28 cellular contexts compared by ENCODE assay signal in the genomic region with DNA sequence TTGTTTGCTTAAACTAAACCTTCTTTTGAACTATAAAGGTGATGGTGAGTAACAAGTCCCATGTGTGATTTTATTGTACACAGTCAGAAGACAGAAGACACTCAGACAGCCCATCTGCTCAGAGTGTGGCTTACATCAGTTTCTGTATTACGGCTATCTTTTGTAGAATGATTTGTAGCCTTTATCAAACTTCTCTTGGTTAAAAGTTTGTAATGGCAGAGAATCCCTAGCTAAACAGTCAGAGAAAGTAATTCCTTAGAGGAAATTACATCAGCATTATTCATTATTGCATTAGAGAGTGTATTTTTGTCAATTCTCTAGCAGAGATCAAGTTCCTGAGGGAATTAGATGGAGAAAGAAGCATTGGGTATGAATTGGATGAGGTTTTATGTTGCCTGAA.
"Had no signal": no experiment of that assay in that cellular context is flagged by ENCODE, and none has a peak within 500 bp of the region (broad histone marks: within the 10 kb centered on the region; RNA-seq: fewer than 3 reads in every experiment).

No MANE protein-coding gene starts in this region.

- H3K27me3 Mint-ChIP-seq: activated CD4-positive, alpha-beta T cell treated with anti-CD3 and anti-CD28 coated beads, Interleukin-2, amount 10 ng/mL, durations not matched to agents 24 days and 14 days; activated naive CD8-positive, alpha-beta T cell treated with anti-CD3 and anti-CD28 coated beads for 36 hours had no signal

- H3K36me3 ChIP-seq: breast epithelium, Peyer's patch, SJSA1 had no signal

- H3K27ac ChIP-seq: body of pancreas, breast epithelium, KMS-11, Peyer's patch, SJSA1 had no signal

- H3K4me1 Mint-ChIP-seq: activated CD4-positive, alpha-beta T cell treated with anti-CD3 and anti-CD28 coated beads, Interleukin-2, amount 10 ng/mL, durations not matched to agents 24 days and 14 days; activated naive CD8-positive, alpha-beta T cell treated with anti-CD3 and anti-CD28 coated beads for 36 hours; activated T-helper 17 cell treated with anti-CD3 and anti-CD28 coated beads, Interleukin-2, amount 50 U/mL, for 72 hours had no signal

- H3K27me3 ChIP-seq: body of pancreas, breast epithelium, Peyer's patch, SJSA1 had no signal

- H3K4me3 ChIP-seq: body of pancreas, breast epithelium, Peyer's patch, SJSA1 had no signal

- H3K4me3 Mint-ChIP-seq: activated CD4-positive, alpha-beta T cell treated with anti-CD3 and anti-CD28 coated beads, Interleukin-2, amount 10 ng/mL, durations not matched to agents 24 days and 14 days; activated CD8-positive, alpha-beta T cell treated with anti-CD3 and anti-CD28 coated beads for 36 hours; activated naive CD8-positive, alpha-beta T cell treated with anti-CD3 and anti-CD28 coated beads for 36 hours; activated T-cell treated with anti-CD3 and anti-CD28 coated beads, Interleukin-2, amount 50 U/mL, for 72 hours; activated T-helper 17 cell treated with anti-CD3 and anti-CD28 coated beads, Interleukin-2, amount 50 U/mL, for 72 hours had no signal

- H3K9ac ChIP-seq: KMS-11 had no signal

- H3K36me3 Mint-ChIP-seq: activated naive CD8-positive, alpha-beta T cell treated with anti-CD3 and anti-CD28 coated beads for 36 hours had no signal

- H3K4me1 ChIP-seq: breast epithelium, Peyer's patch, SJSA1 had no signal

- H3K4me2 ChIP-seq: KMS-11 had no signal

- H3K27ac Mint-ChIP-seq: activated CD4-positive, alpha-beta T cell treated with anti-CD3 and anti-CD28 coated beads, Interleukin-2, amount 10 ng/mL, durations not matched to agents 24 days and 14 days; activated CD8-positive, alpha-beta T cell treated with anti-CD3 and anti-CD28 coated beads for 36 hours; activated naive CD8-positive, alpha-beta T cell treated with anti-CD3 and anti-CD28 coated beads for 36 hours; activated T-cell treated with anti-CD3 and anti-CD28 coated beads, Interleukin-2, amount 50 U/mL, for 72 hours; activated T-helper 17 cell treated with anti-CD3 and anti-CD28 coated beads, Interleukin-2, amount 50 U/mL, for 72 hours had no signal

- H3K9me3 Mint-ChIP-seq: activated CD4-positive, alpha-beta T cell treated with anti-CD3 and anti-CD28 coated beads, Interleukin-2, amount 10 ng/mL, durations not matched to agents 24 days and 14 days; activated CD8-positive, alpha-beta T cell treated with anti-CD3 and anti-CD28 coated beads for 36 hours; activated T-cell treated with anti-CD3 and anti-CD28 coated beads, Interleukin-2, amount 50 U/mL, for 72 hours; activated T-helper 17 cell treated with anti-CD3 and anti-CD28 coated beads, Interleukin-2, amount 50 U/mL, for 72 hours had no signal

- ATAC-seq: activated CD8-positive, alpha-beta T cell treated with anti-CD3 and anti-CD28 coated beads for 36 hours; activated T-cell treated with anti-CD3 and anti-CD28 coated beads, Interleukin-2, amount 50 U/mL, for 72 hours; activated T-helper 17 cell treated with anti-CD3 and anti-CD28 coated beads, Interleukin-2, amount 50 U/mL, for 72 hours; body of pancreas had no signal

- H3K9me3 ChIP-seq: body of pancreas, breast epithelium, Peyer's patch, SJSA1 had no signal

- DNase-seq: activated CD4-positive, alpha-beta T cell treated with anti-CD3 and anti-CD28 coated beads, Interleukin-2, amount 10 ng/mL, durations not matched to agents 24 days and 14 days; activated CD4-positive, alpha-beta T cell treated with anti-CD3 and anti-CD28 coated beads, Interleukin-2, amount 50 U/mL, for 4 hours; activated CD8-positive, alpha-beta T cell treated with anti-CD3 and anti-CD28 coated beads for 36 hours; activated effector memory CD4-positive, alpha-beta T cell treated with anti-CD3 and anti-CD28 coated beads, Interleukin-2, amount 50 U/mL, for 16 hours; activated naive CD4-positive, alpha-beta T cell; activated naive CD4-positive, alpha-beta T cell treated with anti-CD3 and anti-CD28 coated beads, Interleukin-2, amount 50 U/mL, for 16 hours; activated naive CD8-positive, alpha-beta T cell treated with anti-CD3 and anti-CD28 coated beads for 36 hours; activated T-cell treated with anti-CD3 and anti-CD28 coated beads, Interleukin-2, amount 50 U/mL, for 1 hour; activated T-cell treated with anti-CD3 and anti-CD28 coated beads, Interleukin-2, amount 50 U/mL, for 72 hours; amniotic stem cell; body of pancreas; NCI-H1092 treated with DMSO at 0.1 percent for 48 hours; NCI-H1417; NCI-H146; NCI-H187; NCI-H2029 treated with DMSO at 0.1 percent for 48 hours; NCI-H2107; NCI-H226; NCI-H446 treated with DMSO at 0.1 percent for 48 hours; NCI-H524; Peyer's patch; RPMI8226; SHP77 treated with DMSO at 0.1 percent for 48 hours; T1000 had no signal
